ENCODE assay signal across 25 cellular contexts in the genomic region with DNA sequence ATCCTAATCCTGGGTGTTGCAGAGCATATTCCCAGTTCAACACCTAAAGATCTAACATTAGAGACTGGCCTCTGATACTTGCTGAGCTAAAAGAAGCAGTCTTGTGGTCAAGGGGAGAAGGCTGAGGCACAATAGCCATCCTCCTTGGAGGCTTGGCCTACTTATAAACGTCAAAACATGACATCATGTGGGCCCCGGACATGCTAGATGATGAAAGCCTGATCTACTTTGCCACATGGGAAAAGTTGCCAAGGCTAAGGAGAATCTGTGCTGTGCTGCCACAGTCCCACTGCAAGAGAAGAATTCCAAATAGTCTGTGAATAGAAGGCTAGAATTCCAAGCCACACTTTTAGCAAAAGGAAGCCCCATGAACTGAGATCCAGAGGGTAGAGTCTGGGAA. TPM values are rescaled to one million over a fixed set of nuclear protein-coding genes. Genes with fewer than 3 reads are reported as not detected.
"Had no signal": no experiment of that assay in that cellular context is flagged by ENCODE, and none has a peak within 500 bp of the region (broad histone marks: within the 10 kb centered on the region; RNA-seq: fewer than 3 reads in every experiment).

No MANE protein-coding gene starts in this region.

- DNase-seq: activated CD4-positive, alpha-beta T cell treated with anti-CD3 and anti-CD28 coated beads for 4 hours; activated CD8-positive, alpha-beta memory T cell treated with anti-CD3 and anti-CD28 coated beads, Interleukin-2, amount 50 U/mL, for 4 hours; activated CD8-positive, alpha-beta T cell treated with anti-CD3 and anti-CD28 coated beads for 36 hours; activated gamma-delta T cell treated with Interleukin-2 at 50 U/mL for 16 hours; activated naive CD4-positive, alpha-beta T cell treated with anti-CD3 and anti-CD28 coated beads, Interleukin-2, amount 10 ng/mL, durations not matched to agents 7 days and 5 days; activated naive CD8-positive, alpha-beta T cell treated with anti-CD3 and anti-CD28 coated beads for 36 hours; activated T-cell treated with anti-CD3 and anti-CD28 coated beads, Interleukin-2, amount 50 U/mL, for 72 hours; cerebellar nuclear complex; NCI-H1092; NCI-H1417 treated with DMSO at 0.1 percent for 48 hours; NCI-H1694; NCI-H2029; NCI-H2107; NCI-H510A treated with DMSO at 0.1 percent for 48 hours; NCI-H69; Peyer's patch; Right ventricle myocardium superior; SJCRH30; SK-N-SH; T-helper 1 cell had no signal

- H3K27me3 ChIP-seq: cardiac muscle cell, Peyer's patch, SJCRH30 had no signal

- H3K4me3 ChIP-seq: cardiac muscle cell, Peyer's patch, SJCRH30 had no signal

- H3K36me3 ChIP-seq: cardiac muscle cell, Peyer's patch, SJCRH30 had no signal

- H3K9me3 ChIP-seq: Peyer's patch, SJCRH30, SK-N-SH had no signal

- H3K27ac ChIP-seq: cardiac muscle cell, KMS-11, Peyer's patch, RWPE1, SJCRH30 had no signal

- ATAC-seq: activated CD4-positive, CD25-positive, alpha-beta regulatory T cell treated with anti-CD3 and anti-CD28 coated beads, Interleukin-2, amount 50 U/mL, for 24 hours; activated CD8-positive, alpha-beta T cell treated with anti-CD3 and anti-CD28 coated beads for 36 hours; activated T-cell treated with anti-CD3 and anti-CD28 coated beads, Interleukin-2, amount 50 U/mL, for 72 hours had no signal

RNA-seq across cellular contexts. Expression of a gene that starts 43.9 kb away (rescaled TPM):
- total RNA-seq: T-helper 2 cell treated with Interferon-gamma antibody and Interleukin-4, amounts not matched to agents 100 ng/mL and 5 ng/mL, for 36 hours had no signal
